Comparison of ENCODE assay signal across 8 cellular contexts in the genomic region with DNA sequence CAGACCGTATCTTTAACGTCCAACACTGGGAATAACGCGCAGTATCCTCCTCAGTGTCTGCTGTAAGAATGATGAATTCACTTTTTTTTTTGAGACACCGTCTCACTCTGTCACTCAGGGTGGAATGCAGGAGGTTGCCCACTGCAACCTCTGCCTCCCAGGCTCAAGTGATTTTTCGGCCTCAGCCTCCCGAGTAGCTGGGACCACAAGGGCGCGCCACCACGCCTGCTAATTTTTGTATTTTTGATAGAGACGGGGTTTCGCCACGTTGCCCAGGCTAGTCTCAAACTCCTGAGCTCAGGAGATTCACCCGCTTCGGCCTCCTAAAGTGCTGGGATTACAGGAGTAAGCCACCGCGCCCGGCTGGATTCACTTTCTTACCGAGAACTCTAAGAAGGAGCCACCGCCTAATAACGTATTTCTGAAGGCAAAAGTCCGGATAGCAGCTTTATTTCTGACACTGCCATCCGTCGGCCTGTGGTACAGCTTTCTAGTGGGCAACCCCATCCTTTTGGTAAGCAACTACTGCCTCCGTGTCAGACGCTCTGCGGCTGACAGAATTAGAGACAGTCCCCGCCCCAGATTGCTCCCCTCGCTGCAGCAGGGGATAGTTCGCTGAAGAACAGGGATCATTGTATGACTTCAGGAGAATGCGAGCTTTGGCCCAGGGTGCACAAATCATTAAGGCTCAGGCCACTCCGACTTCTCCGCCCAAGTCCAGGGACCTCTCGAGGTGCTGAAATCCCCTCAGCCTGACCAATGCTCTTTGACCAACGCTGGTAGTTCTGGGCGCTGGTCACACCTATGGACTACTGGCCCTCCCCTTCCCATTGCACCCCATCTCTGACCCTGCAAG. TPM values are rescaled to one million over a fixed set of nuclear protein-coding genes. Genes with fewer than 3 reads are reported as not detected.
DNase-seq lines count a peak whose midpoint lies in the region; ATAC-seq, FAIRE-seq and TF ChIP-seq lines count a peak whose summit lies in the region.

No MANE protein-coding gene starts in this region.

- WGBS in lung, 2 donors: 39 to 42% methylated on average over 36 of the region's 36 CpGs
- WGBS in upper lobe of left lung, 2 donors: 41 to 61% methylated on average over 17 to 36 of the region's 36 CpGs

- H3K27me3 ChIP-seq in colonic mucosa (no peaks in the 10 kb centered on the region), lung (ENCODE audit: control insufficient read depth, insufficient read depth) (no peaks in the 10 kb centered on the region), upper lobe of left lung (no peaks in the 10 kb centered on the region)

- no peaks in the 10 kb centered on the region for H3K9me3 ChIP-seq in colonic mucosa
- no peaks in the 10 kb centered on the region for H3K9me3 ChIP-seq in lung (ENCODE audit: control insufficient read depth in 2 of 2, insufficient read depth in 1 of 2, low read length in 1 of 2)
- no peaks in the 10 kb centered on the region for H3K9me3 ChIP-seq in upper lobe of left lung

- DNase-seq in CD1c-positive myeloid dendritic cell (ENCODE audit: extremely low spot score): peak; percentile 15
- peak; percentile 17 for DNase-seq in RCC 7860 (ENCODE audit: low spot score)
- no peak for DNase-seq in colonic mucosa
- no peak for DNase-seq in lung (ENCODE audit: low spot score)
- DNase-seq in upper lobe of left lung: peak in 1 of 2 donors; percentile 36
- no peak for DNase-seq in stimulated activated CD4-positive, alpha-beta T cell treated with anti-CD3 and anti-CD28 coated beads, Interleukin-1b, Interleukin-23, amount 100 ng/mL, for 48 hours
- no peak for DNase-seq in SK-N-DZ (ENCODE audit: low spot score)

- TF ChIP-seq POLR2A in upper lobe of left lung (IDR thresholded peaks at IDR 0.05): no peak

- H3K27ac ChIP-seq in colonic mucosa: peak overlapping the region; percentile 82
- peak overlapping the region; percentile 49 to 71 for H3K27ac ChIP-seq in lung (ENCODE audit: low read depth in 1 of 2, low read length in 1 of 2)
- H3K27ac ChIP-seq in upper lobe of left lung: peak overlapping the region; percentile 61 to 86 (median 82)

- TF ChIP-seq EP300 in upper lobe of left lung (IDR thresholded peaks at IDR 0.05): no peak

- H3K36me3 ChIP-seq in colonic mucosa (no peaks in the 10 kb centered on the region), lung (ENCODE audit: control insufficient read depth in 2 of 2, insufficient read depth in 2 of 2, low read length in 2 of 2) (peaks cover 14 to 16% of the 10 kb centered on the region in 2 donors), upper lobe of left lung (peaks cover 15 to 24% (median 22%) of the 10 kb centered on the region in 4 donors)

- ATAC-seq in GM21619 (IDR thresholded peaks at IDR 0.05; ENCODE audit: unreplicated experiment): peak; percentile 6
- ATAC-seq in lung (ENCODE audit: insufficient read depth, low FRiP score): no peak
- ATAC-seq in upper lobe of left lung (ENCODE audit: low FRiP score in 2 of 2): peak; percentile 27 to 48

- TF ChIP-seq CTCF in colonic mucosa (IDR thresholded peaks at IDR 0.05) (no peak), lung (IDR thresholded peaks at IDR 0.05; ENCODE audit: control extremely low read depth, extremely low read depth) (no peak), upper lobe of left lung (IDR thresholded peaks at IDR 0.05) (no peak)

- FAIRE-seq in RCC 7860 (lab: Jason Lieb, UNC): no peak

- H3K9ac ChIP-seq in colonic mucosa (ENCODE audit: low read depth in 2 of 2, low read length in 2 of 2): peak overlapping the region; percentile 74 to 85

- intact Hi-C loops in colonic mucosa (cut with DNase I): loop anchor here (5.0 to 10.0 kb wide), 2 partner anchors 104 to 181 kb away; partner anchors contain the start of gene DLG5

- H3K4me3 ChIP-seq in colonic mucosa: peak overlapping the region; percentile 98
- peak overlapping the region; percentile 97 for H3K4me3 ChIP-seq in lung
- H3K4me3 ChIP-seq in upper lobe of left lung: peak overlapping the region; percentile 75 to 97 (median 94)

- H3K4me1 ChIP-seq in colonic mucosa (peaks cover 10% of the 10 kb centered on the region), lung (ENCODE audit: control insufficient read depth in 2 of 2, insufficient read depth in 2 of 2, low read length in 2 of 2) (peaks cover 0 to 5% of the 10 kb centered on the region in 2 donors), upper lobe of left lung (peaks cover 17 to 27% (median 21%) of the 10 kb centered on the region in 4 donors)

RNA-seq across cellular contexts. Expression of gene POLR3A, which starts 0.6 kb away (rescaled TPM):
- total RNA-seq in colonic mucosa: 10 to 100 TPM; 11.3 to 14.6 TPM
- total RNA-seq in lung: 10 to 100 TPM; 11.9 to 15.0 TPM
- polyA plus RNA-seq in lung: 1 to 10 TPM; 3.9 to 5.5 TPM
- 10 to 100 TPM; 10.5 to 18.9 (median 11.0) TPM for total RNA-seq in upper lobe of left lung
- polyA plus RNA-seq in SK-N-DZ (2014; cell fraction: cytosol; rRNA removed): 9.3 and 10.5 TPM in 2 replicates
- 8.3 and 15.0 TPM in 2 replicates for polyA plus RNA-seq in SK-N-DZ (2014; cell fraction: nucleus; rRNA removed)

RNA-seq across cellular contexts. Expression of gene RPS24, which starts 5.0 kb away (rescaled TPM):
- total RNA-seq in colonic mucosa (1,000 to 10,000 TPM; 1,326 to 1,370 TPM), lung (1,000 to 10,000 TPM; 1,037 to 2,229 TPM), upper lobe of left lung (1,000 to 10,000 TPM in 3 of 6 donors, 100 to 1,000 TPM in 3; 960 to 2,499 (median 1,242) TPM)
- polyA plus RNA-seq in lung: 1,000 to 10,000 TPM; 3,417 to 8,225 TPM
- polyA plus RNA-seq in SK-N-DZ (2014; cell fraction: cytosol; rRNA removed): 6,363 and 6,437 TPM in 2 replicates
- 4,094 and 5,696 TPM in 2 replicates for polyA plus RNA-seq in SK-N-DZ (2014; cell fraction: nucleus; rRNA removed)

Comparison
In these comparisons a context has a peak if more than half of its experiments do, and no peak if none do; other contexts are left out.
1. DNase-seq: peak in CD1c-positive myeloid dendritic cell (single experiment) and RCC 7860 (single experiment); none in colonic mucosa (single experiment), lung (single experiment), stimulated activated CD4-positive, alpha-beta T cell treated with anti-CD3 and anti-CD28 coated beads, Interleukin-1b, Interleukin-23, amount 100 ng/mL, for 48 hours (single experiment) and SK-N-DZ (single experiment).
2. Peak in every context shown above with its lines, with median percentiles within 50 percentile points of each other: H3K27ac ChIP-seq and H3K4me3 ChIP-seq.